ENCODE assay signal across 8 cellular contexts in the genomic region with DNA sequence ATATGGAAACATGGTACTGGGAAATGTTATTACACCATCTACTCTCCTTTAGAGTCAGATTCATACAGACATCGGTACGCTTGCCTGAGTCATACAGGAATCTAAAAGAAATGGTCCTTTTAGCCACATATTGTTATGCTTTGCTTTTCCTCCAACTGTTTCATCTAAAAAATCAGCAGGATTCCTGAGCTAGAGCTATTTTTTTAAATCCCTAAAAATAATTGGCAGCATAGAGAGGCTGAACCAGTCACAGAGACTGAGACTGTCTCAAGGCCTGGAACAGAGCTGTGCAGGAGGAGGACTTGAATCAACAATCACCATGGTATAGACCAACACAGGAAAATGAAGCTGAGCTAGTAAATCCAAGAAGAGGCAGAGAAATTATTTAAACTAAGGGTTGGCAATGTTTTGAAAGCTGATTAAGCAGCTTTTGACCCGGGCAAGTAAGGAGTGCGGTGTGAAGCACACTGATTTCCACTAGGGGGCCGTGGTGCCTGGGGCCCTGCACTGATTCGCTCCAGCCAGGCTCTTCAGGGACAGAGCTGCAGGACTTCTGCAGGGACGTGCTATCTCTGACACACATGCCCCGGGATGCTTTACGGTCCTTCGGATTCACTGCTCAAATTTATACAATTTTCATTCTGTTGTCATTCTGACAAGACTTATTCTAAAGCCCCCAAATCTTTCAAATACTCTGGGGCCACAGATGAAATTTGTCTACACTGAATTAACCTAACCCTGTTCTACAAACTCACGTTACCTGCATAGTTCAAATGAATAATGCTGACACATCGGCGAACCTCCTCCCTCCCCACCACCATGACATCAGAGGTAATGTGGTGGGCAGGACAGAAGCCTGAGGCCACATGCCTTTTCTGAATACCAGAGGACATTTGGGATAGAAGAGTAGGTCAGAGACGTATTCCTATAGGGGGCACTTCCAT.
DNase-seq lines count a peak whose midpoint lies in the region; ATAC-seq and TF ChIP-seq lines count a peak whose summit lies in the region.

No MANE protein-coding gene starts in this region.

- no peaks in the 10 kb centered on the region for H3K4me1 ChIP-seq in aorta (ENCODE audit: control insufficient read depth in 1 of 2, insufficient read depth in 2 of 2, low read length in 2 of 2)

- peaks cover 0 to 2% of the 10 kb centered on the region in 2 donors for H3K36me3 ChIP-seq in aorta (ENCODE audit: control insufficient read depth in 1 of 2, insufficient read depth in 2 of 2, low read length in 1 of 2)

- no peak overlapping the region for H3K27ac ChIP-seq in aorta (ENCODE audit: low read depth in 1 of 2, low read length in 2 of 2)

- no peak overlapping the region for H3K4me3 ChIP-seq in aorta (ENCODE audit: low read length in 2 of 2)

- no peaks in the 10 kb centered on the region for H3K27me3 ChIP-seq in aorta (ENCODE audit: control insufficient read depth in 1 of 2, insufficient read depth in 2 of 2, low read length in 1 of 2)

- WGBS in aorta, 2 donors = 37 to 38% methylated on average over 14 of the region's 14 CpGs

- intact Hi-C loops in aorta (cut with DNase I) = loop anchor here (5.0 to 10.0 kb wide), 5 partner anchors 168 to 985 kb away; no protein-coding TSS in a partner anchor

- peak in 1 of 3 donors; percentile 66 for TF ChIP-seq CTCF in omental fat pad (IDR thresholded peaks at IDR 0.05)

- peak; percentile 91 for ATAC-seq in GM19043 (IDR thresholded peaks at IDR 0.05; ENCODE audit: low read depth, unreplicated experiment)
- peak; percentile 79 for ATAC-seq in HG03103 (IDR thresholded peaks at IDR 0.05; ENCODE audit: low read depth, unreplicated experiment)
- peak; percentile 80 for ATAC-seq in omental fat pad (ENCODE audit: low FRiP score)
- ATAC-seq in aorta (ENCODE audit: low FRiP score) = peak; percentile 87

- DNase-seq in COR-L47 (lab: John Stamatoyannopoulos, UW) (peak; percentile 19), NCI-H69 (lab: John Stamatoyannopoulos, UW) (peak; percentile 73), fibroblast of the conjunctiva (ENCODE audit: low read depth) (peak; percentile 36), omental fat pad (ENCODE audit: low spot score) (no peak), aorta (peak; percentile 66 to 80)
- DNase-seq in activated CD8-positive, alpha-beta memory T cell treated with anti-CD3 and anti-CD28 coated beads, Interleukin-2, amount 50 U/mL, for 4 hours = peak; percentile 42

- no peaks in the 10 kb centered on the region for H3K9me3 ChIP-seq in aorta (ENCODE audit: control insufficient read depth, low read length)
